9 cellular contexts compared by ENCODE assay signal in the genomic region with DNA sequence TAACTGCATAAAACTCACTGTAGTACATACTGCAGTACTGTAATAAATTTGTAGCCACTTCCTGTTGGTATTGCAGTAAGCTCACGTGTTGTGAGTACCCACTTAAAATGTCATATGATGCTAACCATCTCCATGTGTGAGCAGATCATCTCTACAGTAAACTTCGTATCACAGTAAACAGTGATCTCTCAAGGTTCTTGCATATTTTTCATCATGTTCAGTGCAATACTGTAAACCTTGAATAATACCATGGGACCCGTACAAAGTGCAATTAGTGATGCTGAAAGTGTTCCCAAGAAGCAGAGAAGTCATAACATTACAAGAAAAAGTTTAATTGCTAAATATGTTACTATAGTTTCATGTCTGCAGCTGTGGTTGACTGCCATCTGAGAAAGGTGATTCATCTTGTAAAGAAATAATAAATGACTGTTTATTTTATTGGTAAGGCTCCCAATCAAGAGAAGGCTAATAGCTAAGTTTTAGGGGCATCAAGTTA.
DNase-seq lines count a peak whose midpoint lies in the region; ATAC-seq and TF ChIP-seq lines count a peak whose summit lies in the region.
"Had no signal": no experiment of that assay in that cellular context is flagged by ENCODE, and none has a peak within 500 bp of the region (broad histone marks: within the 10 kb centered on the region; RNA-seq: fewer than 3 reads in every experiment).

No MANE protein-coding gene starts in this region.

- no peak for TF ChIP-seq CTCF in RWPE1 (conservative IDR thresholded peaks at IDR 0.05; ENCODE audit: low read depth)

- CTCF ChIA-PET in RWPE1 (lab: Yijun Ruan, JAX), result no interaction called here

- DNase-seq in HS-5 (ENCODE audit: low read depth) (peak; percentile 16), myocyte (ENCODE audit: low read depth) (peak; percentile 29), RWPE1 (ENCODE audit: low spot score) (no peak), posterior cingulate gyrus (no peak), SKM-1 (lab: John Stamatoyannopoulos, UW; ENCODE audit: unreplicated experiment) (no peak)
- no peak for DNase-seq in activated naive CD4-positive, alpha-beta T cell (lab: John Stamatoyannopoulos, UW)
- DNase-seq: activated naive CD4-positive, alpha-beta T cell treated with anti-CD3 and anti-CD28 coated beads, Interleukin-2, amount 50 U/mL, for 16 hours had no signal

- POLR2A ChIA-PET in RWPE1 (lab: Yijun Ruan, JAX; ENCODE audit: low non-redundant PET), result no interaction called here

- H3K27ac ChIP-seq in RWPE1, result no peak overlapping the region

- ATAC-seq in GM18498 (IDR thresholded peaks at IDR 0.05; ENCODE audit: unreplicated experiment), result peak; percentile 77
- peak; percentile 75 for ATAC-seq in GM21390 (IDR thresholded peaks at IDR 0.05; ENCODE audit: unreplicated experiment)

- intact Hi-C loops in posterior cingulate gyrus (cut with DNase I), result no loop called here

Comparison
In these comparisons a context has a peak if more than half of its experiments do, and no peak if none do; other contexts are left out.
1. DNase-seq: peak in HS-5 (single experiment) and myocyte (single experiment); none in RWPE1 (single experiment), posterior cingulate gyrus (0 of 10), activated naive CD4-positive, alpha-beta T cell (0 of 4) and SKM-1 (single experiment).